8 cellular contexts compared by ENCODE assay signal in genomic region chr4:88008133-88008621, GRCh38. TPM values are rescaled to one million over a fixed set of nuclear protein-coding genes. Genes with fewer than 3 reads are reported as not detected.
A peak's percentile ranks its signal among the peaks of the same experiment; 100 is the strongest.
DNase-seq lines count a peak whose midpoint lies in the region; ATAC-seq and TF ChIP-seq lines count a peak whose summit lies in the region.

No MANE protein-coding gene starts in this region.

- peaks cover 10% of the 10 kb centered on the region for H3K27me3 Mint-ChIP-seq in glutamatergic neuron (ENCODE audit: unreplicated experiment)

- H3K4me3 Mint-ChIP-seq in glutamatergic neuron (ENCODE audit: unreplicated experiment), result peak overlapping the region; percentile 91

- peaks cover 45% of the 10 kb centered on the region for H4K20me1 ChIP-seq in BLaER1

- no peak overlapping the region for H2BK12ac ChIP-seq in neuronal stem cell (ENCODE audit: low read length)

- H3K36me3 ChIP-seq in BLaER1 (no peaks in the 10 kb centered on the region), neuronal stem cell (replicated peaks in 1 of 2; ENCODE audit: control insufficient read depth in 2 of 2, insufficient read depth in 2 of 2, low read length in 2 of 2) (no peaks in the 10 kb centered on the region)

- peak overlapping the region; percentile 92 for H2AFZ ChIP-seq in neuronal stem cell (ENCODE audit: low read length)

- H3K9me3 Mint-ChIP-seq in activated naive CD4-positive, alpha-beta T cell treated with anti-CD3 and anti-CD28 coated beads, Interleukin-2, amount 50 U/mL, for 72 hours, result no peaks in the 10 kb centered on the region
- peaks cover 14% of the 10 kb centered on the region for H3K9me3 Mint-ChIP-seq in glutamatergic neuron (ENCODE audit: unreplicated experiment)

- H3K4me2 ChIP-seq in BLaER1 (peak overlapping the region; percentile 96), neuronal stem cell (ENCODE audit: insufficient read depth, low read length, poor library complexity, severe bottlenecking) (peak overlapping the region; percentile 55)

- H3K14ac ChIP-seq in neuronal stem cell (ENCODE audit: low read length), result peak overlapping the region; percentile 92

- H3K23ac ChIP-seq in neuronal stem cell (ENCODE audit: low read depth, low read length, poor library complexity), result peak overlapping the region; percentile 83

- peak overlapping the region; percentile 80 to 96 for H3K27ac Mint-ChIP-seq in activated naive CD4-positive, alpha-beta T cell treated with anti-CD3 and anti-CD28 coated beads, Interleukin-2, amount 50 U/mL, for 72 hours
- H3K27ac Mint-ChIP-seq in glutamatergic neuron (ENCODE audit: unreplicated experiment), result peak overlapping the region; percentile 91

- peak overlapping the region; percentile 90 for H2BK15ac ChIP-seq in neuronal stem cell (ENCODE audit: low read length)

- H2BK120ac ChIP-seq in neuronal stem cell (ENCODE audit: low read depth, low read length), result no peak overlapping the region

- H3K4me1 Mint-ChIP-seq in glutamatergic neuron (ENCODE audit: low read depth, unreplicated experiment), result peaks cover 11% of the 10 kb centered on the region

- H4K91ac ChIP-seq in neuronal stem cell (ENCODE audit: low read depth, low read length, poor library complexity), result no peak overlapping the region

- no CpG with 5 or more reads among the region's 49 CpGs for WGBS in neuronal stem cell (ENCODE audit: extremely low coverage in 2 of 2, insufficient read length in 2 of 2, insufficient replicate concordance in 1 of 2), 2 donors

- H4K8ac ChIP-seq in neuronal stem cell (ENCODE audit: low read depth, low read length), result peak overlapping the region; percentile 53

- H3K27me3 ChIP-seq in BLaER1 (no peaks in the 10 kb centered on the region; the same call in 1 of the 2 replicates), neuronal stem cell (ENCODE audit: control insufficient read depth in 3 of 3, insufficient read depth in 3 of 3, low read depth in 1 of 3, low read length in 3 of 3) (peaks cover 0 to 13% (median 6%) of the 10 kb centered on the region in 3 experiments)

- no peak overlapping the region for H3K4ac ChIP-seq in neuronal stem cell (ENCODE audit: low read length)

- H3K4me3 ChIP-seq in BLaER1 (peak overlapping the region; percentile 99), neuronal stem cell (ENCODE audit: low read length in 2 of 2) (peak overlapping the region; percentile 89 to 93)

- ATAC-seq in GM18868 (IDR thresholded peaks at IDR 0.05; ENCODE audit: unreplicated experiment) (peak; percentile 26), HG03039 (IDR thresholded peaks at IDR 0.05; ENCODE audit: unreplicated experiment) (peak; percentile 28)
- peak; percentile 30 to 36 for ATAC-seq in activated naive CD4-positive, alpha-beta T cell treated with anti-CD3 and anti-CD28 coated beads, Interleukin-2, amount 50 U/mL, for 72 hours

- H3K79me1 ChIP-seq in neuronal stem cell (ENCODE audit: low read depth, low read length), result peaks cover 4% of the 10 kb centered on the region

- peaks cover 41% of the 10 kb centered on the region for H3K4me1 ChIP-seq in BLaER1
- H3K4me1 ChIP-seq in neuronal stem cell (ENCODE audit: control insufficient read depth in 2 of 2, insufficient read depth in 1 of 2, low read depth in 1 of 2, low read length in 2 of 2), result peaks cover 3 to 5% of the 10 kb centered on the region in 2 donors

- peak overlapping the region; percentile 96 for H3K27ac ChIP-seq in BLaER1
- H3K27ac ChIP-seq in neuronal stem cell (replicated peaks; ENCODE audit: low read length), result peak overlapping the region; percentile 43

- peaks cover 5 to 20% of the 10 kb centered on the region in 2 donors for H3K36me3 Mint-ChIP-seq in activated naive CD4-positive, alpha-beta T cell treated with anti-CD3 and anti-CD28 coated beads, Interleukin-2, amount 50 U/mL, for 72 hours
- peaks cover 7% of the 10 kb centered on the region for H3K36me3 Mint-ChIP-seq in glutamatergic neuron (ENCODE audit: unreplicated experiment)

- H3K9me3 ChIP-seq in BLaER1 (peaks cover 3% of the 10 kb centered on the region; the same call in 1 of the 2 replicates), neuronal stem cell (replicated peaks in 1 of 2; ENCODE audit: control insufficient read depth in 2 of 2, insufficient read depth in 1 of 2, low read depth in 1 of 2, low read length in 2 of 2) (peaks cover 0 to 6% of the 10 kb centered on the region in 2 donors)

- H2BK5ac ChIP-seq in neuronal stem cell (ENCODE audit: low read length), result peak overlapping the region; percentile 88

- TF ChIP-seq CTCF in glutamatergic neuron (IDR thresholded peaks at IDR 0.05; ENCODE audit: partially characterized antibody, unreplicated experiment), result no peak

- H2AK5ac ChIP-seq in neuronal stem cell (ENCODE audit: low read depth, low read length), result peak overlapping the region; percentile 88

- H3K18ac ChIP-seq in neuronal stem cell (ENCODE audit: low read length), result peak overlapping the region; percentile 96

- peak; percentile 24 to 71 for DNase-seq in NCI-H526 (lab: John Stamatoyannopoulos, UW)
- DNase-seq in activated naive CD4-positive, alpha-beta T cell treated with anti-CD3 and anti-CD28 coated beads, Interleukin-2, amount 50 U/mL, for 72 hours (ENCODE audit: low spot score in 2 of 2), result peak in 1 of 2 donors; percentile 22
- DNase-seq in glutamatergic neuron, result peak; percentile 76
- DNase-seq in neuronal stem cell (ENCODE audit: low spot score), result peak; percentile 44
- DNase-seq in COLO829 (ENCODE audit: low spot score), result no peak

- H3K9ac ChIP-seq in BLaER1, result peak overlapping the region; percentile 96
- H3K9ac ChIP-seq in neuronal stem cell (ENCODE audit: low read depth, low read length, poor library complexity), result peak overlapping the region; percentile 97

RNA-seq across cellular contexts. Expression of gene PKD2, which starts 0.7 kb away (rescaled TPM):
- total RNA-seq in activated naive CD4-positive, alpha-beta T cell treated with anti-CD3 and anti-CD28 coated beads, Interleukin-2, amount 50 U/mL, for 72 hours, result 1 to 10 TPM; 2.0 to 7.1 TPM
- total RNA-seq in glutamatergic neuron (ENCODE audit: unreplicated experiment), result 20.7 TPM
- 10.3 TPM for polyA plus RNA-seq in neuronal stem cell (2013, experiment 1 of 2)
- polyA plus RNA-seq in neuronal stem cell (2013, experiment 2 of 2), result 11.0 TPM

RNA-seq across cellular contexts. Expression of gene SPP1, which starts 32.7 kb away (rescaled TPM):
- not detected for total RNA-seq in activated naive CD4-positive, alpha-beta T cell treated with anti-CD3 and anti-CD28 coated beads, Interleukin-2, amount 50 U/mL, for 72 hours
- 1.1 TPM for total RNA-seq in glutamatergic neuron (ENCODE audit: unreplicated experiment)
- 1.2 TPM for polyA plus RNA-seq in neuronal stem cell (2013, experiment 1 of 2)
- 1.6 TPM for polyA plus RNA-seq in neuronal stem cell (2013, experiment 2 of 2)
